23 cellular contexts compared by ENCODE assay signal in the genomic region with DNA sequence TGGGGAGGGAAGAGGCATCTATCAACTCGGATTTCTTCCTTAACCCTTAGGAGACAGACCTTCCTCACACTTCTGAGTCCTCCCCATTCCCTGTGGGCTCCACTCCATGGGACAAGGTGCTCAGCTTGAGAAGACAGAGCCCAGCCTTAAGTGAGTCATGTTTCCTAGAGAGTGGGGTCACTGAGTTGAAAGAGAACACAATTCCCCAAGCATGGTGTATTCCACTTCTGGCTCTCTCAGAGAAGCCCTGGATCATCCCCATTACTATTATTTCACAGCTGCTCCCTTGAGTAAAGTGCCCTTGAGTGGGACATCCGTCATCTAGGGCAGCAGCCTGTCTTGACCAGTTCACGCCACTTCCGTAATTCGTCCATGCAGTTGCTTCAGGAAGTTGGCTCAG.
DNase-seq lines count a peak whose midpoint lies in the region; TF ChIP-seq lines count a peak whose summit lies in the region.
"Had no signal": no experiment of that assay in that cellular context is flagged by ENCODE, and none has a peak within 500 bp of the region (broad histone marks: within the 10 kb centered on the region; RNA-seq: fewer than 3 reads in every experiment).

No MANE protein-coding gene starts in this region.

- no peak overlapping the region for H3K27ac ChIP-seq in mammary epithelial cell (ENCODE audit: insufficient read depth, low read depth, low read length)
- H3K27ac ChIP-seq: GM23248, SJSA1 had no signal

- H3K4me2 ChIP-seq in mammary epithelial cell (ENCODE audit: insufficient read depth, low read depth, low read length), result no peak overlapping the region
- H3K4me2 ChIP-seq: A549 had no signal

- H2AFZ ChIP-seq in mammary epithelial cell (ENCODE audit: low read depth, low read length), result no peak overlapping the region
- H2AFZ ChIP-seq: GM23248 had no signal

- peak; percentile 16 for DNase-seq in LHCN-M2 (ENCODE audit: low read depth)
- DNase-seq in mammary epithelial cell, result peak; percentile 23
- peak; percentile 19 for DNase-seq in fibroblast of the aortic adventitia (ENCODE audit: low read depth)
- peak; percentile 61 for DNase-seq in renal cortical epithelial cell (ENCODE audit: low read depth)
- DNase-seq in NCI-H146 treated with DMSO at 0.1 percent for 48 hours (lab: John Stamatoyannopoulos, UW; ENCODE audit: unreplicated experiment), result no peak
- no peak for DNase-seq in EL
- DNase-seq in iPS-NIHi11 (ENCODE audit: low spot score), result no peak
- DNase-seq: AML-193; C1 segment of cervical spinal cord; CD4-positive, alpha-beta memory T cell; COR-L47; DMS53; GM23248; H7; KG1; NCI-H1092; NCI-H1417 treated with DMSO at 0.1 percent for 48 hours; NCI-H187; NCI-H2081 treated with DMSO at 0.1 percent for 48 hours; NCI-H524 treated with DMSO at 0.1 percent for 48 hours; NCI-H774 had no signal

- no peaks in the 10 kb centered on the region for H3K27me3 ChIP-seq in mammary epithelial cell (ENCODE audit: insufficient read depth, low read length)
- H3K27me3 ChIP-seq: SJSA1 had no signal

- TF ChIP-seq CTCF in mammary epithelial cell (conservative IDR thresholded peaks at IDR 0.05 in 1 of 2, IDR thresholded peaks at IDR 0.05 in 1 of 2; ENCODE audit: extremely low read depth in 1 of 2, insufficient read depth in 1 of 2, low read depth in 1 of 2, low read length in 2 of 2), result no peak
- TF ChIP-seq CTCF in fibroblast of the aortic adventitia (IDR thresholded peaks at IDR 0.05; ENCODE audit: insufficient read depth, low read length), result no peak

- peaks cover 5% of the 10 kb centered on the region for H3K4me1 ChIP-seq in mammary epithelial cell (ENCODE audit: insufficient read depth, low read length)

- dilution Hi-C loops in mammary epithelial cell (cut with HindIII; ENCODE audit: low sequenced_read_pairs), result no loop called here

- H3K9me3 ChIP-seq in mammary epithelial cell (replicated peaks; ENCODE audit: insufficient read depth, low read length), result no peaks in the 10 kb centered on the region
- H3K9me3 ChIP-seq: A549, SJSA1 had no signal

- 81% methylated on average over 5 of the region's 5 CpGs for WGBS in mammary epithelial cell (ENCODE audit: low coverage, missing lambda C conversion rate)

- no TSS peak for BruUV-seq in mammary epithelial cell (replicated peaks; lab: Mats Ljungman, UMichigan)

- H3K9ac ChIP-seq in mammary epithelial cell (ENCODE audit: insufficient read depth, low read length), result no peak overlapping the region
- H3K9ac ChIP-seq: GM23248 had no signal

- intact Hi-C loops in mammary epithelial cell (cut with micrococcal nuclease), result loop anchor here (10.0 kb wide), 1 partner anchor 459 kb away; no protein-coding TSS in a partner anchor

- no peaks in the 10 kb centered on the region for H3K36me3 ChIP-seq in mammary epithelial cell (ENCODE audit: insufficient read depth, low read length)
- H3K36me3 ChIP-seq: SJSA1 had no signal

- H4K20me1 ChIP-seq in mammary epithelial cell (ENCODE audit: insufficient read depth, low read length), result no peaks in the 10 kb centered on the region

- in situ Hi-C loops in mammary epithelial cell (cut with MboI; ENCODE audit: low sequenced_read_pairs in 2 of 2), result no loop called here

- H3K4me3 ChIP-seq in mammary epithelial cell (replicated peaks in 1 of 3; ENCODE audit: insufficient read depth in 1 of 3, low read depth in 2 of 3, low read length in 3 of 3), result no peak overlapping the region
- no peak overlapping the region for H3K4me3 ChIP-seq in fibroblast of the aortic adventitia (ENCODE audit: low read depth, low read length)
- H3K4me3 ChIP-seq: A549, GM23248, SJSA1 had no signal

- H3K79me2 ChIP-seq in mammary epithelial cell (ENCODE audit: insufficient read depth, low read length), result no peaks in the 10 kb centered on the region

- CTCF ChIA-PET in mammary epithelial cell (lab: Charles Lee; ENCODE audit: low non-redundant PET), result no interaction called here

Comparison
In these comparisons a context has a peak if more than half of its experiments do, and no peak if none do; other contexts are left out.
1. DNase-seq: peak in LHCN-M2 (single experiment), mammary epithelial cell (single experiment), fibroblast of the aortic adventitia (single experiment) and renal cortical epithelial cell (single experiment); none in NCI-H146 treated with DMSO at 0.1 percent for 48 hours (single experiment), EL (single experiment) and iPS-NIHi11 (single experiment).